ENCODE assay signal across 9 cellular contexts in the genomic region with DNA sequence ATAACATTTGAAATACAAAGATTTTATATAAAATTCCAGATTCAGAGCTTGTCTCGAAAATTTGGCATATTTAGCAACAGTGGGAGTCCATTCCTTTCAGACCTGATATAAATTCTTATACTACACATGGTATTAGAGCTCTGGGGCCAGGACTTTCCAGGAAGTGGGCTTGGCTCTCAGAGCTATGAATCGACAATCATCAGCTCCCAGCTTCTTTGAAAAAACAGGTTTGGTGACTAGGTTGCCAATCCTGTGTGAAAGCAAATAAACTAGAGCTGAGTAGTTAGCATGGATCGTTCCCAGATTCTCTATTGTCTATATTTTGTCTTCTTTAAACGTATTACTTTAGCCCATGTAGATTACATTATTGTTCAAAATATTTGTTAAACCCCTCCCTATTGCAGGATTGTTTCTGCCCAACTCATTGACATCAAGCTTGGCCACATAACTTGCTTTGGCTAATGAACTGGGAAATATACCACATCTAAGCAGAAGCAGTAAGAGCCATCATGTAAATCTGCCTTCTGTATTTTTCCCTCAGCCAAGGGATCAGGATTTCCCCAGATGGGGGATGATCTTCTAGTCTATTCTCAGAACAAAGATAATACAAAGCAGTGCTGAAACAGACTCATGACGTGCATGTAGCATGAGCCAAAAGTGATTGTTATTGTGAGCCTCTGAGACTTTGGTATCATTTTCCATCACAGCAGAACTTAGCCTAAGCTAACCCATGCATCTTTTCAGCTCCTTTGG.
DNase-seq lines count a peak whose midpoint lies in the region; ATAC-seq lines count a peak whose summit lies in the region.
"Had no signal": no experiment of that assay in that cellular context is flagged by ENCODE, and none has a peak within 500 bp of the region (broad histone marks: within the 10 kb centered on the region; RNA-seq: fewer than 3 reads in every experiment).

No MANE protein-coding gene starts in this region.

- H3K36me3 Mint-ChIP-seq in activated naive CD8-positive, alpha-beta T cell treated with anti-CD3 and anti-CD28 coated beads, Interleukin-2, amount 50 U/mL, for 24 hours (ENCODE audit: low read depth), result no peaks in the 10 kb centered on the region
- H3K36me3 Mint-ChIP-seq in natural killer cell treated with Interleukin-12 subunit alpha and Interleukin-12 subunit beta and Interleukin-15 and Interleukin-18, amount 100 ng/mL, for 72 hours, result peaks cover 6% of the 10 kb centered on the region

- H3K4me3 Mint-ChIP-seq in activated naive CD8-positive, alpha-beta T cell treated with anti-CD3 and anti-CD28 coated beads, Interleukin-2, amount 50 U/mL, for 24 hours, result no peak overlapping the region
- H3K4me3 Mint-ChIP-seq in natural killer cell treated with Interleukin-12 subunit alpha and Interleukin-12 subunit beta and Interleukin-15 and Interleukin-18, amount 100 ng/mL, for 72 hours, result no peak overlapping the region

- no peaks in the 10 kb centered on the region for H3K27me3 Mint-ChIP-seq in activated naive CD8-positive, alpha-beta T cell treated with anti-CD3 and anti-CD28 coated beads, Interleukin-2, amount 50 U/mL, for 24 hours
- no peaks in the 10 kb centered on the region for H3K27me3 Mint-ChIP-seq in natural killer cell treated with Interleukin-12 subunit alpha and Interleukin-12 subunit beta and Interleukin-15 and Interleukin-18, amount 100 ng/mL, for 72 hours

- H3K27ac Mint-ChIP-seq in activated naive CD8-positive, alpha-beta T cell treated with anti-CD3 and anti-CD28 coated beads, Interleukin-2, amount 50 U/mL, for 24 hours, result no peak overlapping the region
- no peak overlapping the region for H3K27ac Mint-ChIP-seq in natural killer cell treated with Interleukin-12 subunit alpha and Interleukin-12 subunit beta and Interleukin-15 and Interleukin-18, amount 100 ng/mL, for 72 hours

- peaks cover 4% of the 10 kb centered on the region for H3K9me3 Mint-ChIP-seq in activated naive CD8-positive, alpha-beta T cell treated with anti-CD3 and anti-CD28 coated beads, Interleukin-2, amount 50 U/mL, for 24 hours
- H3K9me3 Mint-ChIP-seq in natural killer cell treated with Interleukin-12 subunit alpha and Interleukin-12 subunit beta and Interleukin-15 and Interleukin-18, amount 100 ng/mL, for 72 hours, result peaks cover 11% of the 10 kb centered on the region

- ATAC-seq in HG02571 (IDR thresholded peaks at IDR 0.05; ENCODE audit: unreplicated experiment), result peak; percentile 35
- peak; percentile 92 for ATAC-seq in esophagus mucosa
- ATAC-seq in activated naive CD8-positive, alpha-beta T cell treated with anti-CD3 and anti-CD28 coated beads, Interleukin-2, amount 50 U/mL, for 24 hours, result no peak
- no peak for ATAC-seq in natural killer cell treated with Interleukin-12 subunit alpha and Interleukin-12 subunit beta and Interleukin-15 and Interleukin-18, amount 100 ng/mL, for 72 hours
- no peak for ATAC-seq in HG03108 (IDR thresholded peaks at IDR 0.05; ENCODE audit: unreplicated experiment)
- ATAC-seq in HG03139 (IDR thresholded peaks at IDR 0.05; ENCODE audit: unreplicated experiment), result no peak

- DNase-seq in COR-L47 (lab: John Stamatoyannopoulos, UW), result peak; percentile 84
- DNase-seq in NCI-H345 (lab: John Stamatoyannopoulos, UW), result peak; percentile 90
- no peak for DNase-seq in activated naive CD8-positive, alpha-beta T cell treated with anti-CD3 and anti-CD28 coated beads, Interleukin-2, amount 50 U/mL, for 24 hours
- no peak for DNase-seq in natural killer cell treated with Interleukin-12 subunit alpha and Interleukin-12 subunit beta and Interleukin-15 and Interleukin-18, amount 100 ng/mL, for 72 hours (ENCODE audit: low spot score)
- DNase-seq: substantia nigra had no signal

- H3K4me1 Mint-ChIP-seq in activated naive CD8-positive, alpha-beta T cell treated with anti-CD3 and anti-CD28 coated beads, Interleukin-2, amount 50 U/mL, for 24 hours, result no peaks in the 10 kb centered on the region
- no peaks in the 10 kb centered on the region for H3K4me1 Mint-ChIP-seq in natural killer cell treated with Interleukin-12 subunit alpha and Interleukin-12 subunit beta and Interleukin-15 and Interleukin-18, amount 100 ng/mL, for 72 hours (ENCODE audit: low read depth in 2 of 2)

Comparison
In these comparisons a context has a peak if more than half of its experiments do, and no peak if none do; other contexts are left out.
1. DNase-seq: peak in COR-L47 (single experiment) and NCI-H345 (single experiment); none in activated naive CD8-positive, alpha-beta T cell treated with anti-CD3 and anti-CD28 coated beads, Interleukin-2, amount 50 U/mL, for 24 hours (single experiment) and natural killer cell treated with Interleukin-12 subunit alpha and Interleukin-12 subunit beta and Interleukin-15 and Interleukin-18, amount 100 ng/mL, for 72 hours (single experiment).
2. ATAC-seq: peak in HG02571 (single experiment) and esophagus mucosa (single experiment); none in activated naive CD8-positive, alpha-beta T cell treated with anti-CD3 and anti-CD28 coated beads, Interleukin-2, amount 50 U/mL, for 24 hours (single experiment), natural killer cell treated with Interleukin-12 subunit alpha and Interleukin-12 subunit beta and Interleukin-15 and Interleukin-18, amount 100 ng/mL, for 72 hours (0 of 2), HG03108 (single experiment) and HG03139 (single experiment).